ENCODE assay signal across 2 cellular contexts in genomic region chr6:102766946-102767345, GRCh38.
A peak's percentile ranks its signal among the peaks of the same experiment; 100 is the strongest.
TF ChIP-seq lines count a peak whose summit lies in the region.

No MANE protein-coding gene starts in this region.

TF ChIP-seq in IMR-90, 13 proteins besides CTCF, POLR2A, EP300 and RAD21 (continued from another document):
- TF ChIP-seq MXI1 (IDR thresholded peaks at IDR 0.05; ENCODE audit: borderline replicate concordance, low read depth, low read length) (no peak), MAZ (IDR thresholded peaks at IDR 0.05; ENCODE audit: borderline replicate concordance, low read depth, low read length) (no peak), USF2 (IDR thresholded peaks at IDR 0.05; ENCODE audit: low read depth, low read length) (no peak), FOS (IDR thresholded peaks at IDR 0.05; ENCODE audit: low read depth, low read length) (no peak), ELK1 (IDR thresholded peaks at IDR 0.05; ENCODE audit: borderline replicate concordance, low read depth, low read length) (no peak), NFE2L2 (IDR thresholded peaks at IDR 0.05; ENCODE audit: low read depth, low read length) (no peak), MAFK (IDR thresholded peaks at IDR 0.05; ENCODE audit: low read depth, low read length) (no peak), BHLHE40 (IDR thresholded peaks at IDR 0.05; ENCODE audit: low read depth, low read length) (no peak)

TF ChIP-seq in SK-N-SH, 30 proteins besides CTCF, POLR2A, EP300 and RAD21:
- no peak for TF ChIP-seq IRF3 (IDR thresholded peaks at IDR 0.05; ENCODE audit: low read depth, low read length)
- no peak for TF ChIP-seq TEAD4 (IDR thresholded peaks at IDR 0.05; ENCODE audit: borderline replicate concordance, insufficient read depth)
- TF ChIP-seq NFIC (IDR thresholded peaks at IDR 0.05; ENCODE audit: borderline replicate concordance) = peak; percentile 13; the same call in 1 of the 2 replicates
